9 cellular contexts compared by ENCODE assay signal in genomic region chr3:122055215-122055614, GRCh38. TPM values are rescaled to one million over a fixed set of nuclear protein-coding genes. Genes with fewer than 3 reads are reported as not detected.
DNase-seq lines count a peak whose midpoint lies in the region; ATAC-seq and TF ChIP-seq lines count a peak whose summit lies in the region.
"Had no signal": no experiment of that assay in that cellular context is flagged by ENCODE, and none has a peak within 500 bp of the region (broad histone marks: within the 10 kb centered on the region; RNA-seq: fewer than 3 reads in every experiment).

Gene CD86, plus strand, starts transcription at chr3:122055362. Its CDS starts 128 bp downstream, at chr3:122055490.

- H3K4me1 Mint-ChIP-seq in neural progenitor cell = no peaks in the 10 kb centered on the region
- H3K4me1 Mint-ChIP-seq: central memory CD8-positive, alpha-beta T cell had no signal

- no peak within 1 kb of the TSS for H2AFZ ChIP-seq in OCI-LY1 (ENCODE audit: low read length)
- peak within 1 kb of the TSS; percentile 66 for H2AFZ ChIP-seq in neural progenitor cell (replicated peaks)

- DNase-seq in neural progenitor cell (ENCODE audit: low spot score) (no peak), NCI-H446 treated with DMSO at 0.1 percent for 48 hours (lab: John Stamatoyannopoulos, UW) (no peak), COLO829 (ENCODE audit: low spot score) (no peak)
- DNase-seq in activated CD8-positive, alpha-beta memory T cell treated with anti-CD3 and anti-CD28 coated beads, Interleukin-2, amount 50 U/mL, for 4 hours = no peak
- DNase-seq in activated naive CD4-positive, alpha-beta T cell (lab: John Stamatoyannopoulos, UW) = no peak

- H4K20me1 ChIP-seq in OCI-LY1 (ENCODE audit: insufficient read depth, low read length) (no peaks in the 10 kb centered on the region), neural progenitor cell (ENCODE audit: low read depth) (no peaks in the 10 kb centered on the region)

- H3K9me2 ChIP-seq in OCI-LY1 (ENCODE audit: low read depth, low read length) = no peaks in the 10 kb centered on the region

- H3K36me3 Mint-ChIP-seq in neural progenitor cell = no peaks in the 10 kb centered on the region

- H3F3A ChIP-seq in OCI-LY1 (ENCODE audit: insufficient read depth, low read length) (no peaks in the 10 kb centered on the region), neural progenitor cell (ENCODE audit: low read depth) (no peaks in the 10 kb centered on the region)

- H3K4me1 ChIP-seq in OCI-LY1 (ENCODE audit: insufficient read depth, low read length, severe bottlenecking) = peaks cover 54% of the 10 kb centered on the region
- no peaks in the 10 kb centered on the region for H3K4me1 ChIP-seq in neural progenitor cell

- ATAC-seq in GM18870 (IDR thresholded peaks at IDR 0.05; ENCODE audit: unreplicated experiment) (peak; percentile 95), HG02763 (IDR thresholded peaks at IDR 0.05; ENCODE audit: unreplicated experiment) (peak; percentile 86)

- H3K36me3 ChIP-seq in OCI-LY1 (ENCODE audit: insufficient read depth, low read length) (0 out of 2 replicates have a peak, but pooled peaks cover 3% of the 10 kb centered on the region), neural progenitor cell (no peaks in the 10 kb centered on the region)

- H3K27me3 ChIP-seq in OCI-LY1 (ENCODE audit: insufficient read depth, low read length) = no peaks in the 10 kb centered on the region
- no peaks in the 10 kb centered on the region for H3K27me3 ChIP-seq in neural progenitor cell

- peaks cover 5% of the 10 kb centered on the region for H3K27me3 Mint-ChIP-seq in neural progenitor cell (ENCODE audit: insufficient read depth, low read depth)

- H3K79me2 ChIP-seq in OCI-LY1 (ENCODE audit: insufficient read depth, low read length) = peaks cover 16% of the 10 kb centered on the region
- H3K79me2 ChIP-seq in neural progenitor cell (ENCODE audit: low read depth) = no peaks in the 10 kb centered on the region

- H3K9ac ChIP-seq in OCI-LY1 (ENCODE audit: low read length) (peak within 1 kb of the TSS; percentile 65), neural progenitor cell (no peak within 1 kb of the TSS)

- H3K4me2 ChIP-seq in OCI-LY1 (ENCODE audit: low read length) = peak within 1 kb of the TSS; percentile 85
- no peak within 1 kb of the TSS for H3K4me2 ChIP-seq in neural progenitor cell

- no peak within 1 kb of the TSS for H3K4me3 Mint-ChIP-seq in neural progenitor cell
- H3K4me3 Mint-ChIP-seq: central memory CD8-positive, alpha-beta T cell had no signal

- H3K4me3 ChIP-seq in OCI-LY1 (ENCODE audit: low read depth, low read length, poor library complexity, severe bottlenecking) (peak within 1 kb of the TSS; percentile 70), neural progenitor cell (no peak within 1 kb of the TSS)

- H3K9me3 Mint-ChIP-seq in neural progenitor cell = no peaks in the 10 kb centered on the region
- H3K9me3 Mint-ChIP-seq: central memory CD8-positive, alpha-beta T cell had no signal

- peak within 1 kb of the TSS; percentile 67 for H3K27ac ChIP-seq in OCI-LY1 (ENCODE audit: low read depth, low read length, poor library complexity, severe bottlenecking)
- H3K27ac ChIP-seq in neural progenitor cell = no peak within 1 kb of the TSS

- H3K27ac Mint-ChIP-seq in neural progenitor cell = no peak within 1 kb of the TSS

- TF ChIP-seq CTCF in OCI-LY1 (IDR thresholded peaks at IDR 0.05; ENCODE audit: low read length) (no peak), neural progenitor cell (IDR thresholded peaks at IDR 0.05) (no peak)

- no peaks in the 10 kb centered on the region for H3K9me3 ChIP-seq in OCI-LY1 (ENCODE audit: low read length)
- H3K9me3 ChIP-seq in neural progenitor cell (ENCODE audit: low read depth) = no peaks in the 10 kb centered on the region

RNA-seq across cellular contexts. Expression of gene CD86, which starts in this region (rescaled TPM):
- total RNA-seq in neural progenitor cell (ENCODE audit: low replicate concordance) = not detected in 2 replicates
